Comparison of ENCODE assay signal across 4 cellular contexts in genomic region chr15:28834957-28835585, GRCh38. TPM values are rescaled to one million over a fixed set of nuclear protein-coding genes. Genes with fewer than 3 reads are reported as not detected.
"Had no signal": no experiment of that assay in that cellular context is flagged by ENCODE, and none has a peak within 500 bp of the region (broad histone marks: within the 10 kb centered on the region; RNA-seq: fewer than 3 reads in every experiment).

No MANE protein-coding gene starts in this region.

RNA-seq across cellular contexts. Expression of gene GOLGA6L7, which starts 13.4 kb away (rescaled TPM):
- total RNA-seq: LHCN-M2, M059J, MCF 10A, NCI-H460 had no signal

RNA-seq across cellular contexts. Expression of gene APBA2, which starts 50.7 kb away (rescaled TPM):
- total RNA-seq: LHCN-M2, MCF 10A had no signal
